Comparison of ENCODE assay signal across 25 cellular contexts in genomic region chr16:65214196-65214595, GRCh38.
"Had no signal": no experiment of that assay in that cellular context is flagged by ENCODE, and none has a peak within 500 bp of the region (broad histone marks: within the 10 kb centered on the region; RNA-seq: fewer than 3 reads in every experiment).

No MANE protein-coding gene starts in this region.

- ATAC-seq: activated CD8-positive, alpha-beta T cell treated with anti-CD3 and anti-CD28 coated beads for 36 hours; activated T-cell treated with anti-CD3 and anti-CD28 coated beads, Interleukin-2, amount 50 U/mL, for 4 hours; gastroesophageal sphincter; heart left ventricle; left ventricle myocardium superior; mucosa of descending colon; psoas muscle; right cardiac atrium had no signal

- H3K4me3 Mint-ChIP-seq: activated B cell treated with CpG ODN at 0.5 μM for 24 hours; activated CD4-positive, alpha-beta T cell treated with anti-CD3 and anti-CD28 coated beads, Interleukin-2, amount 10 ng/mL, durations not matched to agents 24 days and 14 days; activated CD8-positive, alpha-beta T cell treated with anti-CD3 and anti-CD28 coated beads for 36 hours; activated naive CD4-positive, alpha-beta T cell treated with anti-CD3 and anti-CD28 coated beads for 36 hours; activated T-cell treated with anti-CD3 and anti-CD28 coated beads, Interleukin-2, amount 50 U/mL, for 4 hours; memory B cell; naive B cell; stimulated activated naive CD8-positive, alpha-beta T cell treated with anti-CD3 and anti-CD28 coated beads, Interleukin-15, Interleukin-2, amounts not matched to agents 100 ng/mL and 50 ng/mL, for 24 hours; T-helper 2 cell treated with Interferon-gamma antibody and Interleukin-4, amounts not matched to agents 5 μg/mL and 100 μg/mL, for 36 hours had no signal

- H3K36me3 Mint-ChIP-seq: memory B cell, naive B cell had no signal

- H3K9me3 Mint-ChIP-seq: activated CD4-positive, alpha-beta T cell treated with anti-CD3 and anti-CD28 coated beads, Interleukin-2, amount 10 ng/mL, durations not matched to agents 24 days and 14 days; activated CD8-positive, alpha-beta T cell treated with anti-CD3 and anti-CD28 coated beads for 36 hours had no signal

- H3K27ac ChIP-seq: brain microvascular endothelial cell, esophagus muscularis mucosa, gastroesophageal sphincter, heart left ventricle, psoas muscle, skin epidermis had no signal

- H3K27me3 ChIP-seq: brain microvascular endothelial cell, esophagus muscularis mucosa, gastroesophageal sphincter, vagina had no signal

- H3K4me1 ChIP-seq: esophagus muscularis mucosa, gastroesophageal sphincter, heart left ventricle, psoas muscle, vagina had no signal

- H3K36me3 ChIP-seq: brain microvascular endothelial cell, esophagus muscularis mucosa, gastroesophageal sphincter, heart left ventricle, vagina had no signal

- H3K4me3 ChIP-seq: esophagus muscularis mucosa, gastroesophageal sphincter, heart left ventricle, mucosa of descending colon, psoas muscle, skin epidermis, vagina had no signal

- H3K27ac Mint-ChIP-seq: activated B cell treated with CpG ODN at 0.5 μM for 24 hours; activated CD4-positive, alpha-beta T cell treated with anti-CD3 and anti-CD28 coated beads, Interleukin-2, amount 10 ng/mL, durations not matched to agents 24 days and 14 days; activated CD8-positive, alpha-beta T cell treated with anti-CD3 and anti-CD28 coated beads for 36 hours; activated naive CD4-positive, alpha-beta T cell treated with anti-CD3 and anti-CD28 coated beads for 36 hours; memory B cell; naive B cell; stimulated activated naive CD8-positive, alpha-beta T cell treated with anti-CD3 and anti-CD28 coated beads, Interleukin-15, Interleukin-2, amounts not matched to agents 100 ng/mL and 50 ng/mL, for 24 hours; T-helper 2 cell treated with Interferon-gamma antibody and Interleukin-4, amounts not matched to agents 5 μg/mL and 100 μg/mL, for 36 hours had no signal

- H3K9me3 ChIP-seq: esophagus muscularis mucosa, gastroesophageal sphincter, heart left ventricle, mucosa of descending colon, psoas muscle, vagina had no signal

- H3K4me1 Mint-ChIP-seq: activated B cell treated with CpG ODN at 0.5 μM for 24 hours; activated CD4-positive, alpha-beta T cell treated with anti-CD3 and anti-CD28 coated beads, Interleukin-2, amount 10 ng/mL, durations not matched to agents 24 days and 14 days; memory B cell; naive B cell had no signal

- H3K27me3 Mint-ChIP-seq: activated B cell treated with CpG ODN at 0.5 μM for 24 hours; activated CD4-positive, alpha-beta T cell treated with anti-CD3 and anti-CD28 coated beads, Interleukin-2, amount 10 ng/mL, durations not matched to agents 24 days and 14 days; activated CD8-positive, alpha-beta T cell treated with anti-CD3 and anti-CD28 coated beads for 36 hours; memory B cell; naive B cell; stimulated activated naive CD8-positive, alpha-beta T cell treated with anti-CD3 and anti-CD28 coated beads, Interleukin-15, Interleukin-2, amounts not matched to agents 100 ng/mL and 50 ng/mL, for 24 hours had no signal

- DNase-seq: activated B cell treated with CpG ODN at 0.5 μM for 24 hours; activated CD4-positive, alpha-beta T cell treated with anti-CD3 and anti-CD28 coated beads, Interleukin-2, amount 10 ng/mL, durations not matched to agents 24 days and 14 days; activated CD8-positive, alpha-beta T cell treated with anti-CD3 and anti-CD28 coated beads for 36 hours; activated naive CD4-positive, alpha-beta T cell treated with anti-CD3 and anti-CD28 coated beads for 36 hours; activated T-cell treated with anti-CD3 and anti-CD28 coated beads, Interleukin-2, amount 50 U/mL, for 4 hours; anterior cingulate cortex; brain microvascular endothelial cell; effector CD8-positive, alpha-beta T cell; heart left ventricle; kidney glomerular epithelial cell; left ventricle myocardium superior; mucosa of descending colon; naive B cell; psoas muscle; right cardiac atrium; stimulated activated CD4-positive, alpha-beta T cell treated with anti-CD3 and anti-CD28 coated beads, Interleukin-15, amount 100 ng/mL, for 24 hours; stimulated activated CD4-positive, alpha-beta T cell treated with anti-CD3 and anti-CD28 coated beads, Interleukin-2, amount 100 ng/mL, for 48 hours; trophoblast cell had no signal
